Comparison of ENCODE assay signal across 26 cellular contexts in the genomic region with DNA sequence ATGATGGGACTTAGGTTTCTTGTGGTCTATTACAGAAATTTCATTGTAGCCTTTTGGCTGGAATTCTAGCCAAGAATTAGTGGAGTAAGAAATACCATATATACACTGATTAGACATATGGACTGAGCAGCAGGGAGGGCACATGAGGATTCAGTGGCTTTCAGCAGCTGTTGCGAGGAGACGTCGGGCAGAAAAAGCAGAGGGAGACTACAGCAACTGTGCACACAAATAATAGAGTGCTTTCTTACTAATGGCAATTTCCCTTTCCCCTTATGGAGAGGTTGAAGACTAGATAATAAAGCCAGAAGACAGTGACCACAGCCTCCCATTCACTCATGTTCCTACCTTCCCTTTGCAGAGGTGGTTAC. TPM values are rescaled to one million over a fixed set of nuclear protein-coding genes. Genes with fewer than 3 reads are reported as not detected.
DNase-seq lines count a peak whose midpoint lies in the region; ATAC-seq and TF ChIP-seq lines count a peak whose summit lies in the region.
"Had no signal": no experiment of that assay in that cellular context is flagged by ENCODE, and none has a peak within 500 bp of the region (broad histone marks: within the 10 kb centered on the region; RNA-seq: fewer than 3 reads in every experiment).

No MANE protein-coding gene starts in this region.

- intact Hi-C loops in right lobe of liver (cut with DNase I) (no loop called here), transverse colon (cut with DNase I; ENCODE audit: low total_unique reads) (no loop called here)

- in situ Hi-C loops in transverse colon (cut with MboI; ENCODE audit: low pct_ligation_motif_present in 1 of 4, low pct_unique_long_range_greater_than_20kb in 1 of 4, low sequenced_read_pairs in 3 of 4), result no loop called here

- H3K36me3 ChIP-seq in SJCRH30, result no peaks in the 10 kb centered on the region
- H3K36me3 ChIP-seq in right lobe of liver, result no peaks in the 10 kb centered on the region
- H3K36me3 ChIP-seq in transverse colon, result no peaks in the 10 kb centered on the region
- H3K36me3 ChIP-seq: thoracic aorta had no signal

- TF ChIP-seq POLR2A in right lobe of liver (IDR thresholded peaks at IDR 0.05) (no peak), transverse colon (IDR thresholded peaks at IDR 0.05) (no peak)

- 80% methylated on average over 2 of the region's 3 CpGs for WGBS in right lobe of liver (ENCODE audit: insufficient coverage, low coverage, low lambda C conversion rate, missing lambda C conversion rate)
- WGBS in transverse colon (ENCODE audit: low coverage in 1 of 2), 2 donors, result 76 to 85% methylated on average over 3 of the region's 3 CpGs

- DNase-seq in NCI-H2171 (lab: John Stamatoyannopoulos, UW), result peak; percentile 62
- DNase-seq in SJCRH30, result peak; percentile 85 to 93
- no peak for DNase-seq in right lobe of liver
- DNase-seq in transverse colon, result no peak
- no peak for DNase-seq in GM03348 (ENCODE audit: low spot score)
- DNase-seq: activated CD4-positive, alpha-beta memory T cell treated with anti-CD3 and anti-CD28 coated beads, Interleukin-2, amount 10 ng/mL, durations not matched to agents 7 days and 5 days; activated CD4-positive, CD25-positive, alpha-beta regulatory T cell treated with anti-CD3 and anti-CD28 coated beads, Interleukin-2, amount 50 U/mL, for 72 hours; activated effector memory CD4-positive, alpha-beta T cell treated with Interleukin-2 at 50 U/mL for 16 hours; activated naive CD8-positive, alpha-beta T cell treated with anti-CD3 and anti-CD28 coated beads, Interleukin-2, amount 10 ng/mL, durations not matched to agents 7 days and 5 days; CD4-positive, alpha-beta memory T cell; DMS79; effector CD8-positive, alpha-beta T cell; GOT3; Karpas-422; left colon; mesendoderm; naive thymus-derived CD4-positive, alpha-beta T cell; NCI-H146; NCI-H774; Right ventricle myocardium superior; stimulated activated CD4-positive, alpha-beta T cell treated with anti-CD3 and anti-CD28 coated beads, Interleukin-12 subunit alpha, Interleukin-12 subunit beta, amount 100 ng/mL, for 4 hours; stimulated activated CD4-positive, alpha-beta T cell treated with anti-CD3 and anti-CD28 coated beads, Interleukin-4, amount 100 ng/mL, for 24 hours; stimulated activated naive CD4-positive, alpha-beta T cell had no signal

- peak overlapping the region; percentile 46 for H3K4me3 ChIP-seq in SJCRH30
- no peak overlapping the region for H3K4me3 ChIP-seq in right lobe of liver
- no peak overlapping the region for H3K4me3 ChIP-seq in transverse colon

- H3K4me1 ChIP-seq in SJCRH30, result peaks cover 45% of the 10 kb centered on the region
- peaks cover 0 to 59% (median 23%) of the 10 kb centered on the region in 4 donors for H3K4me1 ChIP-seq in right lobe of liver
- peaks cover 31 to 76% (median 49%) of the 10 kb centered on the region in 4 donors for H3K4me1 ChIP-seq in transverse colon

- H3K9me3 ChIP-seq in SJCRH30 (replicated peaks), result no peaks in the 10 kb centered on the region
- no peaks in the 10 kb centered on the region for H3K9me3 ChIP-seq in right lobe of liver
- H3K9me3 ChIP-seq in transverse colon, result no peaks in the 10 kb centered on the region
- H3K9me3 ChIP-seq: thoracic aorta had no signal

- H3K27me3 ChIP-seq in SJCRH30 (no peaks in the 10 kb centered on the region), right lobe of liver (no peaks in the 10 kb centered on the region), transverse colon (no peaks in the 10 kb centered on the region)

- ATAC-seq in right lobe of liver (no peak), GM19351 (IDR thresholded peaks at IDR 0.05; ENCODE audit: unreplicated experiment) (no peak), HG03039 (IDR thresholded peaks at IDR 0.05; ENCODE audit: unreplicated experiment) (no peak)
- ATAC-seq: naive thymus-derived CD4-positive, alpha-beta T cell had no signal

- TF ChIP-seq EP300 in transverse colon (IDR thresholded peaks at IDR 0.05; ENCODE audit: low read depth), result no peak

- H3K27ac ChIP-seq in SJCRH30 (peak overlapping the region; percentile 78), right lobe of liver (peak overlapping the region in 2 of 3 donors; percentile 91 to 96), transverse colon (peak overlapping the region; percentile 74 to 79 (median 79))
- H3K27ac ChIP-seq: thoracic aorta had no signal

- TF ChIP-seq CTCF in right lobe of liver (IDR thresholded peaks at IDR 0.05), result no peak
- TF ChIP-seq CTCF in transverse colon (IDR thresholded peaks at IDR 0.05), result no peak

RNA-seq across cellular contexts. Expression of gene CCDC34, which starts 35.4 kb away (rescaled TPM):
- total RNA-seq in SJCRH30 (2014; rRNA removed; shearing (Covaris generic)), result 50.1 and 58.8 TPM in 2 replicates
- total RNA-seq in right lobe of liver (1 to 10 TPM; 1.8 to 3.6 (median 2.1) TPM), transverse colon (1 to 10 TPM in 2 of 4 donors, under 1 TPM in 1, not detected in 1; 0.40 to 6.8 (median 5.6) TPM)

Comparison
In these comparisons a context has a peak if more than half of its experiments do, and no peak if none do; other contexts are left out.
1. DNase-seq: peak in NCI-H2171 (single experiment) and SJCRH30 (2 of 2); none in right lobe of liver (0 of 3), transverse colon (single experiment) and GM03348 (single experiment).
2. Peak in every context shown above with its lines, with median percentiles within 50 percentile points of each other: H3K27ac ChIP-seq.